Comparison of ENCODE assay signal across 16 cellular contexts in genomic region chr13:46638262-46638661, GRCh38.
"Had no signal": no experiment of that assay in that cellular context is flagged by ENCODE, and none has a peak within 500 bp of the region (broad histone marks: within the 10 kb centered on the region; RNA-seq: fewer than 3 reads in every experiment).

No MANE protein-coding gene starts in this region.

- H3K27me3 ChIP-seq: colonic mucosa, heart left ventricle, tibial artery, upper lobe of left lung, uterus had no signal

- H3K9me3 ChIP-seq: colonic mucosa, heart left ventricle, mucosa of descending colon, psoas muscle, tibial artery, upper lobe of left lung, uterus had no signal

- FAIRE-seq: endothelial cell of umbilical vein had no signal

- H3K4me1 ChIP-seq: colonic mucosa, uterus had no signal

- DNase-seq: colonic mucosa; dermis blood vessel endothelial cell; erythroblast; heart left ventricle; hippocampal formation; left colon; mucosa of descending colon; natural killer cell; psoas muscle; stimulated activated CD4-positive, alpha-beta T cell treated with anti-CD3 and anti-CD28 coated beads, Interleukin-2, amount 100 ng/mL, for 48 hours; stimulated activated naive CD8-positive, alpha-beta T cell treated with anti-CD3 and anti-CD28 coated beads, Interleukin-15, Interleukin-2, amounts not matched to agents 100 U/mL and 50 U/mL, for 24 hours; tibial artery; upper lobe of left lung; uterus had no signal

- H3K36me3 ChIP-seq: colonic mucosa, heart left ventricle, tibial artery, upper lobe of left lung, uterus had no signal

- ATAC-seq: heart left ventricle; left colon; mucosa of descending colon; natural killer cell; psoas muscle; stimulated activated naive CD8-positive, alpha-beta T cell treated with anti-CD3 and anti-CD28 coated beads, Interleukin-15, Interleukin-2, amounts not matched to agents 100 U/mL and 50 U/mL, for 24 hours had no signal

- H3K4me3 ChIP-seq: colonic mucosa, heart left ventricle, mucosa of descending colon, psoas muscle, skin epidermis, tibial artery, upper lobe of left lung, uterus had no signal

- H3K27ac ChIP-seq: colonic mucosa, psoas muscle, skin epidermis, upper lobe of left lung had no signal
